1 cellular context compared by ENCODE assay signal in the genomic region with DNA sequence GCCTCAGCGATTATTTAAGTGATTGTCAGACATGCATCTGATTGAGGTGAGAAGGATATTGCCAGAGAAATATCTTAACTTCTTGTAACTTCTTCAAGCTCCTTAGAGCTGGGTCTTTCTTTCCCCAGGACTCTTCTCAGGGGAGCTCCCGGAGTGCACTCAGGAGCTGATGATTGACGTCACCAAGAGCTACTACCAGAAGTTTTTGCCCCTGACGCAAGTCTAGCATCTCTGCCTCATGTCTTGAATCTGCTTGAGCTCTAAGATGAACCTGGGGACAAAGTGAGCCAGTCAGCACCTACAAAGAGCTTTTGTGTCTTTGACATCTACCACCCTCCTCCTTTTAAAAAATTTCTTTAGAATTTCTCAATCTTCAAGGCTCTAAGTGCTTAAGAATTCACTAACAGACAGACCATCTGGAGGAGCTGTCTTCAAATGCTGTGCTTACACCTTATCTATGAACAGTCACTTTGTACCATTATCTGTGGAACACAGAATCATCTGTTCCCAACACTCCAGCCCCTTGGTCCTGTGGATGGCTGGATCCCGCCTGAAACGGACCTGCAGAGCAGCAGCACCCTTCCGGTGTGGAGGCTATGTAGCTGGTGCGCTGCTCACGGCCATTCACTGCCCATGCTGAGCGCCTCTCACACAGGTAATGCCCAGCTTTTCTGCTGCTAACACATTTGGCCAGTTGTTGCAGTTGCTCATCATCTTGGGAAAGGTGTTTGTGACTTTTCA.
TF ChIP-seq lines count a peak whose summit lies in the region.

No MANE protein-coding gene starts in this region.

TF ChIP-seq in K562, 482 proteins besides CTCF, POLR2A, EP300 and RAD21 (continues in another document):
- TF ChIP-seq, protein P1, sequence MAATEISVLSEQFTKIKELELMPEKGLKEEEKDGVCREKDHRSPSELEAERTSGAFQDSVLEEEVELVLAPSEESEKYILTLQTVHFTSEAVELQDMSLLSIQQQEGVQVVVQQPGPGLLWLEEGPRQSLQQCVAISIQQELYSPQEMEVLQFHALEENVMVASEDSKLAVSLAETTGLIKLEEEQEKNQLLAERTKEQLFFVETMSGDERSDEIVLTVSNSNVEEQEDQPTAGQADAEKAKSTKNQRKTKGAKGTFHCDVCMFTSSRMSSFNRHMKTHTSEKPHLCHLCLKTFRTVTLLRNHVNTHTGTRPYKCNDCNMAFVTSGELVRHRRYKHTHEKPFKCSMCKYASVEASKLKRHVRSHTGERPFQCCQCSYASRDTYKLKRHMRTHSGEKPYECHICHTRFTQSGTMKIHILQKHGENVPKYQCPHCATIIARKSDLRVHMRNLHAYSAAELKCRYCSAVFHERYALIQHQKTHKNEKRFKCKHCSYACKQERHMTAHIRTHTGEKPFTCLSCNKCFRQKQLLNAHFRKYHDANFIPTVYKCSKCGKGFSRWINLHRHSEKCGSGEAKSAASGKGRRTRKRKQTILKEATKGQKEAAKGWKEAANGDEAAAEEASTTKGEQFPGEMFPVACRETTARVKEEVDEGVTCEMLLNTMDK (IDR thresholded peaks at IDR 0.05; ENCODE audit: borderline replicate concordance, insufficient read depth, low read depth, low read length, poor library complexity, severe bottlenecking), result no peak
- TF ChIP-seq TCF7 (IDR thresholded peaks at IDR 0.05; ENCODE audit: borderline replicate concordance) (no peak), SMARCC2 (IDR thresholded peaks at IDR 0.05; ENCODE audit: low read depth) (0 out of 2 replicates have a peak, but pooled peaks have one; percentile 56), FOXM1 (IDR thresholded peaks at IDR 0.05; ENCODE audit: low read depth) (peak; percentile 79; the same call in 1 of the 2 replicates), FOXM1 (CRISPR knock-in tag; IDR thresholded peaks at IDR 0.05; ENCODE audit: low read depth) (no peak), CBX3 (IDR thresholded peaks at IDR 0.05; ENCODE audit: borderline replicate concordance in 1 of 2, low read length in 2 of 2) (peak in 1 of 2 experiments; percentile 39; a peak in 1 of 3 replicates), KAT8 (IDR thresholded peaks at IDR 0.05; ENCODE audit: low read depth) (no peak), ZKSCAN1 (IDR thresholded peaks at IDR 0.05; ENCODE audit: low read depth, low read length) (0 out of 2 replicates have a peak, but pooled peaks have one; percentile 27), NFE2L1 (tag; IDR thresholded peaks at IDR 0.05; ENCODE audit: borderline replicate concordance, low read depth) (no peak), CBFA2T3 (IDR thresholded peaks at IDR 0.05) (peak; percentile 97), SUPT5H (IDR thresholded peaks at IDR 0.05) (0 out of 2 replicates have a peak, but pooled peaks have one; percentile 25), HNRNPK (IDR thresholded peaks at IDR 0.05; ENCODE audit: low read depth, low read length, poor library complexity, severe bottlenecking) (no peak), PHB2 (IDR thresholded peaks at IDR 0.05; ENCODE audit: low read depth) (peak; percentile 77; the same call in 1 of the 2 replicates), NBN (IDR thresholded peaks at IDR 0.05; ENCODE audit: low read depth) (no peak), ZNF121 (CRISPR knock-in tag; conservative IDR thresholded peaks at IDR 0.05) (no peak), GABPA (tag; conservative IDR thresholded peaks at IDR 0.05; ENCODE audit: low read depth) (peak; percentile 62), FOSL1 (tag; conservative IDR thresholded peaks at IDR 0.05) (peak; percentile 66), HDAC3 (IDR thresholded peaks at IDR 0.05; ENCODE audit: borderline replicate concordance, partially characterized antibody) (peak; percentile 53), PML (IDR thresholded peaks at IDR 0.05; ENCODE audit: low read length) (peak; percentile 91), TFAM (CRISPR knock-in tag; conservative IDR thresholded peaks at IDR 0.05) (no peak), ETV6 (IDR thresholded peaks at IDR 0.05; ENCODE audit: borderline replicate concordance in 1 of 2, low read depth in 2 of 2, low read length in 1 of 2) (no peak), ETV6 (CRISPR knock-in tag; IDR thresholded peaks at IDR 0.05; ENCODE audit: borderline replicate concordance) (no peak), MBD2 (IDR thresholded peaks at IDR 0.05; ENCODE audit: borderline replicate concordance, low read depth) (peak; percentile 55; the same call in 1 of the 2 replicates), NELFE (IDR thresholded peaks at IDR 0.05; ENCODE audit: insufficient read depth, insufficient read length) (no peak), ZNF76 (CRISPR knock-in tag; IDR thresholded peaks at IDR 0.05; ENCODE audit: borderline replicate concordance) (no peak), ZNF780A (CRISPR knock-in tag; IDR thresholded peaks at IDR 0.05) (no peak), CXXC5 (CRISPR knock-in tag; IDR thresholded peaks at IDR 0.05) (peak; percentile 62), ZFPM2 (CRISPR knock-in tag; IDR thresholded peaks at IDR 0.05) (no peak), ZC3H8 (IDR thresholded peaks at IDR 0.05) (no peak), MTA3 (IDR thresholded peaks at IDR 0.05; ENCODE audit: borderline replicate concordance) (no peak), TAL1 (IDR thresholded peaks at IDR 0.05) (peak; percentile 97), MYC (IDR thresholded peaks at IDR 0.05; ENCODE audit: low read depth, low read length) (no peak), MYC (CRISPR knock-in tag; IDR thresholded peaks at IDR 0.05; ENCODE audit: borderline replicate concordance, low read depth) (no peak), SRF (CRISPR knock-in tag; IDR thresholded peaks at IDR 0.05) (no peak), ZNF408 (CRISPR knock-in tag; IDR thresholded peaks at IDR 0.05; ENCODE audit: low read depth) (no peak), RCOR1 (IDR thresholded peaks at IDR 0.05; ENCODE audit: borderline replicate concordance in 1 of 2, low read depth in 2 of 2, low read length in 2 of 2) (peak; percentile 32 to 85; a peak in 3 of 4 replicates), SMARCE1 (IDR thresholded peaks at IDR 0.05) (peak; percentile 69; the same call in 1 of the 2 replicates)
- TF ChIP-seq, protein P2, sequence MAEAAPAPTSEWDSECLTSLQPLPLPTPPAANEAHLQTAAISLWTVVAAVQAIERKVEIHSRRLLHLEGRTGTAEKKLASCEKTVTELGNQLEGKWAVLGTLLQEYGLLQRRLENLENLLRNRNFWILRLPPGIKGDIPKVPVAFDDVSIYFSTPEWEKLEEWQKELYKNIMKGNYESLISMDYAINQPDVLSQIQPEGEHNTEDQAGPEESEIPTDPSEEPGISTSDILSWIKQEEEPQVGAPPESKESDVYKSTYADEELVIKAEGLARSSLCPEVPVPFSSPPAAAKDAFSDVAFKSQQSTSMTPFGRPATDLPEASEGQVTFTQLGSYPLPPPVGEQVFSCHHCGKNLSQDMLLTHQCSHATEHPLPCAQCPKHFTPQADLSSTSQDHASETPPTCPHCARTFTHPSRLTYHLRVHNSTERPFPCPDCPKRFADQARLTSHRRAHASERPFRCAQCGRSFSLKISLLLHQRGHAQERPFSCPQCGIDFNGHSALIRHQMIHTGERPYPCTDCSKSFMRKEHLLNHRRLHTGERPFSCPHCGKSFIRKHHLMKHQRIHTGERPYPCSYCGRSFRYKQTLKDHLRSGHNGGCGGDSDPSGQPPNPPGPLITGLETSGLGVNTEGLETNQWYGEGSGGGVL (CRISPR knock-in tag; IDR thresholded peaks at IDR 0.05), result no peak
- TF ChIP-seq, protein P3, sequence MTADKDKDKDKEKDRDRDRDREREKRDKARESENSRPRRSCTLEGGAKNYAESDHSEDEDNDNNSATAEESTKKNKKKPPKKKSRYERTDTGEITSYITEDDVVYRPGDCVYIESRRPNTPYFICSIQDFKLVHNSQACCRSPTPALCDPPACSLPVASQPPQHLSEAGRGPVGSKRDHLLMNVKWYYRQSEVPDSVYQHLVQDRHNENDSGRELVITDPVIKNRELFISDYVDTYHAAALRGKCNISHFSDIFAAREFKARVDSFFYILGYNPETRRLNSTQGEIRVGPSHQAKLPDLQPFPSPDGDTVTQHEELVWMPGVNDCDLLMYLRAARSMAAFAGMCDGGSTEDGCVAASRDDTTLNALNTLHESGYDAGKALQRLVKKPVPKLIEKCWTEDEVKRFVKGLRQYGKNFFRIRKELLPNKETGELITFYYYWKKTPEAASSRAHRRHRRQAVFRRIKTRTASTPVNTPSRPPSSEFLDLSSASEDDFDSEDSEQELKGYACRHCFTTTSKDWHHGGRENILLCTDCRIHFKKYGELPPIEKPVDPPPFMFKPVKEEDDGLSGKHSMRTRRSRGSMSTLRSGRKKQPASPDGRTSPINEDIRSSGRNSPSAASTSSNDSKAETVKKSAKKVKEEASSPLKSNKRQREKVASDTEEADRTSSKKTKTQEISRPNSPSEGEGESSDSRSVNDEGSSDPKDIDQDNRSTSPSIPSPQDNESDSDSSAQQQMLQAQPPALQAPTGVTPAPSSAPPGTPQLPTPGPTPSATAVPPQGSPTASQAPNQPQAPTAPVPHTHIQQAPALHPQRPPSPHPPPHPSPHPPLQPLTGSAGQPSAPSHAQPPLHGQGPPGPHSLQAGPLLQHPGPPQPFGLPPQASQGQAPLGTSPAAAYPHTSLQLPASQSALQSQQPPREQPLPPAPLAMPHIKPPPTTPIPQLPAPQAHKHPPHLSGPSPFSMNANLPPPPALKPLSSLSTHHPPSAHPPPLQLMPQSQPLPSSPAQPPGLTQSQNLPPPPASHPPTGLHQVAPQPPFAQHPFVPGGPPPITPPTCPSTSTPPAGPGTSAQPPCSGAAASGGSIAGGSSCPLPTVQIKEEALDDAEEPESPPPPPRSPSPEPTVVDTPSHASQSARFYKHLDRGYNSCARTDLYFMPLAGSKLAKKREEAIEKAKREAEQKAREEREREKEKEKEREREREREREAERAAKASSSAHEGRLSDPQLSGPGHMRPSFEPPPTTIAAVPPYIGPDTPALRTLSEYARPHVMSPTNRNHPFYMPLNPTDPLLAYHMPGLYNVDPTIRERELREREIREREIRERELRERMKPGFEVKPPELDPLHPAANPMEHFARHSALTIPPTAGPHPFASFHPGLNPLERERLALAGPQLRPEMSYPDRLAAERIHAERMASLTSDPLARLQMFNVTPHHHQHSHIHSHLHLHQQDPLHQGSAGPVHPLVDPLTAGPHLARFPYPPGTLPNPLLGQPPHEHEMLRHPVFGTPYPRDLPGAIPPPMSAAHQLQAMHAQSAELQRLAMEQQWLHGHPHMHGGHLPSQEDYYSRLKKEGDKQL (CRISPR knock-in tag; IDR thresholded peaks at IDR 0.05; ENCODE audit: borderline replicate concordance), result no peak
- TF ChIP-seq, protein P4, sequence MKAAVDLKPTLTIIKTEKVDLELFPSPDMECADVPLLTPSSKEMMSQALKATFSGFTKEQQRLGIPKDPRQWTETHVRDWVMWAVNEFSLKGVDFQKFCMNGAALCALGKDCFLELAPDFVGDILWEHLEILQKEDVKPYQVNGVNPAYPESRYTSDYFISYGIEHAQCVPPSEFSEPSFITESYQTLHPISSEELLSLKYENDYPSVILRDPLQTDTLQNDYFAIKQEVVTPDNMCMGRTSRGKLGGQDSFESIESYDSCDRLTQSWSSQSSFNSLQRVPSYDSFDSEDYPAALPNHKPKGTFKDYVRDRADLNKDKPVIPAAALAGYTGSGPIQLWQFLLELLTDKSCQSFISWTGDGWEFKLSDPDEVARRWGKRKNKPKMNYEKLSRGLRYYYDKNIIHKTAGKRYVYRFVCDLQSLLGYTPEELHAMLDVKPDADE (conservative IDR thresholded peaks at IDR 0.05; ENCODE audit: control insufficient read depth, low read depth, low read length), result no peak
- TF ChIP-seq, protein P5, sequence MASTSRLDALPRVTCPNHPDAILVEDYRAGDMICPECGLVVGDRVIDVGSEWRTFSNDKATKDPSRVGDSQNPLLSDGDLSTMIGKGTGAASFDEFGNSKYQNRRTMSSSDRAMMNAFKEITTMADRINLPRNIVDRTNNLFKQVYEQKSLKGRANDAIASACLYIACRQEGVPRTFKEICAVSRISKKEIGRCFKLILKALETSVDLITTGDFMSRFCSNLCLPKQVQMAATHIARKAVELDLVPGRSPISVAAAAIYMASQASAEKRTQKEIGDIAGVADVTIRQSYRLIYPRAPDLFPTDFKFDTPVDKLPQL (IDR thresholded peaks at IDR 0.05; ENCODE audit: extremely low read depth, insufficient read length), result no peak
- TF ChIP-seq, protein P6, sequence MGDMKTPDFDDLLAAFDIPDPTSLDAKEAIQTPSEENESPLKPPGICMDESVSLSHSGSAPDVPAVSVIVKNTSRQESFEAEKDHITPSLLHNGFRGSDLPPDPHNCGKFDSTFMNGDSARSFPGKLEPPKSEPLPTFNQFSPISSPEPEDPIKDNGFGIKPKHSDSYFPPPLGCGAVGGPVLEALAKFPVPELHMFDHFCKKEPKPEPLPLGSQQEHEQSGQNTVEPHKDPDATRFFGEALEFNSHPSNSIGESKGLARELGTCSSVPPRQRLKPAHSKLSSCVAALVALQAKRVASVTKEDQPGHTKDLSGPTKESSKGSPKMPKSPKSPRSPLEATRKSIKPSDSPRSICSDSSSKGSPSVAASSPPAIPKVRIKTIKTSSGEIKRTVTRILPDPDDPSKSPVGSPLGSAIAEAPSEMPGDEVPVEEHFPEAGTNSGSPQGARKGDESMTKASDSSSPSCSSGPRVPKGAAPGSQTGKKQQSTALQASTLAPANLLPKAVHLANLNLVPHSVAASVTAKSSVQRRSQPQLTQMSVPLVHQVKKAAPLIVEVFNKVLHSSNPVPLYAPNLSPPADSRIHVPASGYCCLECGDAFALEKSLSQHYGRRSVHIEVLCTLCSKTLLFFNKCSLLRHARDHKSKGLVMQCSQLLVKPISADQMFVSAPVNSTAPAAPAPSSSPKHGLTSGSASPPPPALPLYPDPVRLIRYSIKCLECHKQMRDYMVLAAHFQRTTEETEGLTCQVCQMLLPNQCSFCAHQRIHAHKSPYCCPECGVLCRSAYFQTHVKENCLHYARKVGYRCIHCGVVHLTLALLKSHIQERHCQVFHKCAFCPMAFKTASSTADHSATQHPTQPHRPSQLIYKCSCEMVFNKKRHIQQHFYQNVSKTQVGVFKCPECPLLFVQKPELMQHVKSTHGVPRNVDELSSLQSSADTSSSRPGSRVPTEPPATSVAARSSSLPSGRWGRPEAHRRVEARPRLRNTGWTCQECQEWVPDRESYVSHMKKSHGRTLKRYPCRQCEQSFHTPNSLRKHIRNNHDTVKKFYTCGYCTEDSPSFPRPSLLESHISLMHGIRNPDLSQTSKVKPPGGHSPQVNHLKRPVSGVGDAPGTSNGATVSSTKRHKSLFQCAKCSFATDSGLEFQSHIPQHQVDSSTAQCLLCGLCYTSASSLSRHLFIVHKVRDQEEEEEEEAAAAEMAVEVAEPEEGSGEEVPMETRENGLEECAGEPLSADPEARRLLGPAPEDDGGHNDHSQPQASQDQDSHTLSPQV (IDR thresholded peaks at IDR 0.05), result 0 out of 2 replicates have a peak, but pooled peaks have one; percentile 24
- TF ChIP-seq, protein P7, sequence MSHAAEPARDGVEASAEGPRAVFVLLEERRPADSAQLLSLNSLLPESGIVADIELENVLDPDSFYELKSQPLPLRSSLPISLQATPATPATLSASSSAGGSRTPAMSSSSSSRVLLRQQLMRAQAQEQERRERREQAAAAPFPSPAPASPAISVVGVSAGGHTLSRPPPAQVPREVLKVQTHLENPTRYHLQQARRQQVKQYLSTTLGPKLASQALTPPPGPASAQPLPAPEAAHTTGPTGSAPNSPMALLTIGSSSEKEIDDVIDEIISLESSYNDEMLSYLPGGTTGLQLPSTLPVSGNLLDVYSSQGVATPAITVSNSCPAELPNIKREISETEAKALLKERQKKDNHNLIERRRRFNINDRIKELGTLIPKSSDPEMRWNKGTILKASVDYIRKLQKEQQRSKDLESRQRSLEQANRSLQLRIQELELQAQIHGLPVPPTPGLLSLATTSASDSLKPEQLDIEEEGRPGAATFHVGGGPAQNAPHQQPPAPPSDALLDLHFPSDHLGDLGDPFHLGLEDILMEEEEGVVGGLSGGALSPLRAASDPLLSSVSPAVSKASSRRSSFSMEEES (CRISPR knock-in tag; IDR thresholded peaks at IDR 0.05), result no peak
